In genomic region chr22:30025187-30025586, GRCh38 we compare ENCODE assay signal across 1 cellular context.
TF ChIP-seq lines count a peak whose summit lies in the region.

No MANE protein-coding gene starts in this region.

TF ChIP-seq in GM23338, 12 proteins besides CTCF, POLR2A, EP300 and RAD21 (continued from another document):
- TF ChIP-seq REST (IDR thresholded peaks at IDR 0.05; ENCODE audit: unreplicated experiment) (no peak), ZNF114 (CRISPR knock-in tag; IDR thresholded peaks at IDR 0.05) (no peak), CREB1 (CRISPR knock-in tag; IDR thresholded peaks at IDR 0.05; ENCODE audit: low read depth) (no peak), JUNB (IDR thresholded peaks at IDR 0.05; ENCODE audit: unreplicated experiment) (no peak), ETS1 (IDR thresholded peaks at IDR 0.05) (no peak), POLR2AphosphoS5 (IDR thresholded peaks at IDR 0.05; ENCODE audit: low read depth) (no peak), EZH2phosphoT487 (IDR thresholded peaks at IDR 0.05; ENCODE audit: unreplicated experiment) (no peak)
